ENCODE assay signal across 8 cellular contexts in the genomic region with DNA sequence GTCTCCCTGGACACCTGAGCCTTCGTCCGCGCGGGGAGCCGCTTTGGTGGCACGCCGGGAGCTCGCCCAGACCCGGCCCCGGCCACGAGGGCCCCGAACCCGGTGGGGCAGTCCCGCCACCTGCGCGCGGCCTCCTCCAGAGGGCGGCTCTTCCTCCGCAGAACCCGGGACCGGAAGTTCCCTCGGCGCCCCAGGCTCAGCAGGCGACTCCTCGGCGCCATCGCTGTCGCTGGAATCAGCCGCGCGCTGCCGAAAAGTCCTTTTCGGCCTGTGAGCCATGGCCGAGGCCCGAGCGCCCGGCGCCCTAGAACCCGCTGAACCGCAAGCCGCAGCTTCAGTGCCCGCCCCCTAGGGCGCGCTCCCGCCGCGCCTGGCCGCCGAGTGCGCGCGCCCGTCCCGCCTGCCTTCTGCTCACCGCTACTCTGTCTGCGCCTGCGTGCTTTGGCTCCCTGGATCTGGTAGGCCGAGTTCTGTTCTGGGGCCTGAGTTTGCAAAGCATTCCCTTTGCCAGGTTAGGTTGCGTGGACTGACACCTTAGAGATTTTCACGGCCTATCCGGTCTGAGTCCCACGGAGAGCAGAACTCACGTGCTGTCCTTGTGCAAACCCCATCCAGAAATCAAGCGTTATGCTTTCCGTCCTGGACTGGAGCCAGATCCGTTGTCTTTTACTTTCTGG. TPM values are rescaled to one million over a fixed set of nuclear protein-coding genes. Genes with fewer than 3 reads are reported as not detected.
A peak's percentile ranks its signal among the peaks of the same experiment; 100 is the strongest.
DNase-seq lines count a peak whose midpoint lies in the region; FAIRE-seq and TF ChIP-seq lines count a peak whose summit lies in the region.

Gene GCFC2 (minus strand): TSS at position 339 of the 677 bp plus-strand sequence. CDS start 60 bp downstream, at position 279.

- peaks cover 13% of the 10 kb centered on the region; the same call in 1 of the 2 replicates for H3F3A ChIP-seq in MM.1S (ENCODE audit: insufficient read depth, low read length)

- H3K27me3 ChIP-seq in MM.1S (replicated peaks; ENCODE audit: insufficient read depth, low read length): no peaks in the 10 kb centered on the region
- H3K27me3 ChIP-seq in SJCRH30: no peaks in the 10 kb centered on the region
- H3K27me3 ChIP-seq in neutrophil: peaks cover 14% of the 10 kb centered on the region

- no peak for FAIRE-seq in frontal cortex (lab: Jason Lieb, UNC)

- H3K36me3 ChIP-seq in MM.1S (replicated peaks; ENCODE audit: insufficient read depth, low read length) (no peaks in the 10 kb centered on the region), SJCRH30 (no peaks in the 10 kb centered on the region), neutrophil (no peaks in the 10 kb centered on the region)

- no peaks in the 10 kb centered on the region for H4K20me1 ChIP-seq in MM.1S (ENCODE audit: insufficient read depth, low read length)

- no peaks in the 10 kb centered on the region for H3K79me2 ChIP-seq in MM.1S (ENCODE audit: low read length)

- peak within 1 kb of the TSS; percentile 86 for H2AFZ ChIP-seq in MM.1S (ENCODE audit: low read length)

- H3K9me2 ChIP-seq in MM.1S (replicated peaks; ENCODE audit: insufficient read depth, low read length): no peaks in the 10 kb centered on the region

- no peaks in the 10 kb centered on the region for H3K9me3 ChIP-seq in MM.1S (replicated peaks; ENCODE audit: insufficient read depth, low read length)
- H3K9me3 ChIP-seq in SJCRH30 (replicated peaks): no peaks in the 10 kb centered on the region
- no peaks in the 10 kb centered on the region for H3K9me3 ChIP-seq in neutrophil

- peaks cover 5% of the 10 kb centered on the region; the same call in 1 of the 2 replicates for H3K4me1 ChIP-seq in MM.1S (ENCODE audit: low read length)
- H3K4me1 ChIP-seq in SJCRH30: peaks cover 24% of the 10 kb centered on the region
- H3K4me1 ChIP-seq in neutrophil (ENCODE audit: control insufficient read depth in 1 of 2, insufficient read depth in 1 of 2, low read depth in 1 of 2, low read length in 1 of 2): peaks cover 10 to 13% of the 10 kb centered on the region in 2 experiments

- peak within 1 kb of the TSS; percentile 78 for H3K4me3 ChIP-seq in MM.1S (ENCODE audit: low read length)
- H3K4me3 ChIP-seq in SJCRH30: peak within 1 kb of the TSS; percentile 70
- H3K4me3 ChIP-seq in neutrophil (ENCODE audit: low read depth in 1 of 2, low read length in 1 of 2): peak within 1 kb of the TSS; percentile 60 to 74

- H3K4me2 ChIP-seq in MM.1S (ENCODE audit: low read depth, low read length): peak within 1 kb of the TSS; percentile 84

- peak; percentile 98 for DNase-seq in GM03348 (ENCODE audit: low spot score)
- DNase-seq in HCEC 1CT: peak; percentile 86
- DNase-seq in MM.1S: peak; percentile 84
- peak; percentile 90 to 93 for DNase-seq in SJCRH30
- DNase-seq in activated naive CD4-positive, alpha-beta T cell (lab: John Stamatoyannopoulos, UW): peak; percentile 72 to 82 (median 77)
- peak; percentile 87 to 88 for DNase-seq in frontal cortex (ENCODE audit: low spot score in 2 of 2)
- peak; percentile 90 for DNase-seq in superior temporal gyrus (ENCODE audit: extremely low spot score)

- TF ChIP-seq CTCF in MM.1S (IDR thresholded peaks at IDR 0.05; ENCODE audit: low read length) (peak; percentile 33), neutrophil (IDR thresholded peaks at IDR 0.05) (no peak)

- peak within 1 kb of the TSS; percentile 77 for H3K9ac ChIP-seq in MM.1S (ENCODE audit: low read length)

- H3K27ac ChIP-seq in MM.1S (ENCODE audit: low read length) (peak within 1 kb of the TSS; percentile 85), SJCRH30 (peak within 1 kb of the TSS; percentile 90), neutrophil (peak within 1 kb of the TSS; percentile 74)

RNA-seq across cellular contexts. Expression of gene GCFC2, which starts in this region (rescaled TPM):
- 28.1 and 41.1 TPM in 2 replicates for total RNA-seq in SJCRH30 (2014; rRNA removed; shearing (Covaris generic))
- 19.6 TPM for total RNA-seq in frontal cortex

Comparison
In these comparisons a context has a peak if more than half of its experiments do, and no peak if none do; other contexts are left out.
1. Peak in every context shown above with its lines: DNase-seq, H3K4me3 ChIP-seq and H3K27ac ChIP-seq.